Comparison of ENCODE assay signal across 18 cellular contexts in genomic region chrX:139475432-139475831, GRCh38. TPM values are rescaled to one million over a fixed set of nuclear protein-coding genes. Genes with fewer than 3 reads are reported as not detected.
A peak's percentile ranks its signal among the peaks of the same experiment; 100 is the strongest.
DNase-seq lines count a peak whose midpoint lies in the region; ATAC-seq, FAIRE-seq and TF ChIP-seq lines count a peak whose summit lies in the region.
"Had no signal": no experiment of that assay in that cellular context is flagged by ENCODE, and none has a peak within 500 bp of the region (broad histone marks: within the 10 kb centered on the region; RNA-seq: fewer than 3 reads in every experiment).

No MANE protein-coding gene starts in this region.

- TF ChIP-seq CTCF in liver (IDR thresholded peaks at IDR 0.05; ENCODE audit: low read depth, low read length, missing input control), result peak; percentile 17
- TF ChIP-seq CTCF in HepG2 (CRISPR knock-in tag; IDR thresholded peaks at IDR 0.05), result no peak
- TF ChIP-seq CTCF in GM12878 (IDR thresholded peaks at IDR 0.05 in 2 of 3, conservative IDR thresholded peaks at IDR 0.05 in 1 of 3; ENCODE audit: control insufficient read depth in 2 of 3, extremely low read depth in 1 of 3, insufficient read depth in 1 of 3, low read depth in 3 of 3, low read length in 3 of 3), result 0 out of 6 replicates have a peak, but pooled peaks of 1 of the 3 experiments have one; percentile 4
- no peak for TF ChIP-seq CTCF in lower lobe of right lung (IDR thresholded peaks at IDR 0.05)

- H2AFZ ChIP-seq in HepG2 (ENCODE audit: low read length) (no peak overlapping the region), GM12878 (ENCODE audit: control insufficient read depth, low read depth, low read length) (no peak overlapping the region)
- H2AFZ ChIP-seq: GM23248 had no signal

- BruUV-seq in HepG2 (replicated peaks; lab: Mats Ljungman, UMichigan) (no TSS peak), GM12878 (replicated peaks; lab: Mats Ljungman, UMichigan) (no TSS peak)

- RAD21 ChIA-PET in GM12878 (lab: Charles Lee; ENCODE audit: unreplicated experiment), result no interaction called here

- DNase-seq in HepG2 (ENCODE audit: low spot score) (no peak), GM12878 (ENCODE audit: low read depth, low spot score) (no peak), lower lobe of right lung (no peak), HK-2 (ENCODE audit: unreplicated experiment) (no peak)
- DNase-seq: CD8-positive, alpha-beta memory T cell; DMS79; GM23248; HCEC 1CT; NCI-H1417; NCI-H187 treated with DMSO at 0.1 percent for 48 hours; NCI-H2227 treated with DMSO at 0.1 percent for 48 hours; NCI-H524; NCI-H82 had no signal

- SMC1A ChIA-PET in GM12878 (lab: Charles Lee; ENCODE audit: uncharacterized antibody, unreplicated experiment), result no interaction called here

- WGBS in liver, result 34% methylated on average over 3 of the region's 3 CpGs
- WGBS in HepG2 (ENCODE audit: low lambda C conversion rate), result 6% methylated on average over 2 of the region's 3 CpGs
- 3% methylated on average over 3 of the region's 3 CpGs for WGBS in GM12878 (ENCODE audit: insufficient coverage, insufficient replicate concordance, low lambda C conversion rate, missing lambda C conversion rate)

- H3K9me3 ChIP-seq in liver (ENCODE audit: control insufficient read depth in 4 of 4, low read length in 3 of 4) (no peaks in the 10 kb centered on the region), HepG2 (ENCODE audit: low read length) (no peaks in the 10 kb centered on the region), GM12878 (replicated peaks; ENCODE audit: control insufficient read depth, insufficient read depth, low read length) (no peaks in the 10 kb centered on the region), lower lobe of right lung (no peaks in the 10 kb centered on the region)
- H3K9me3 ChIP-seq: BLaER1 had no signal

- H3K27me3 ChIP-seq in liver (ENCODE audit: control insufficient read depth in 4 of 4, insufficient read depth in 4 of 4, low read length in 3 of 4), result no peaks in the 10 kb centered on the region
- H3K27me3 ChIP-seq in HepG2 (ENCODE audit: control insufficient read depth in 1 of 2, insufficient read depth in 2 of 2, low read length in 2 of 2), result no peaks in the 10 kb centered on the region
- no peaks in the 10 kb centered on the region for H3K27me3 ChIP-seq in GM12878 (replicated peaks in 1 of 2; ENCODE audit: control insufficient read depth in 2 of 2, insufficient read depth in 2 of 2, low read length in 1 of 2)
- H3K27me3 ChIP-seq in lower lobe of right lung (ENCODE audit: low read depth), result no peaks in the 10 kb centered on the region

- H3K9ac ChIP-seq in liver (ENCODE audit: low read depth in 1 of 2, low read length in 2 of 2) (no peak overlapping the region), HepG2 (ENCODE audit: insufficient read depth, low read depth, low read length) (no peak overlapping the region), GM12878 (ENCODE audit: control insufficient read depth, insufficient read depth, low read length) (no peak overlapping the region)
- H3K9ac ChIP-seq: BLaER1, GM23248 had no signal

- intact Hi-C loops in HepG2 (cut with micrococcal nuclease; ENCODE audit: unreplicated experiment), result no loop called here
- intact Hi-C loops in GM12878 (cut with micrococcal nuclease; ENCODE audit: unreplicated experiment), result no loop called here
- intact Hi-C loops in lower lobe of right lung (cut with DNase I), result no loop called here

- ATAC-seq in HepG2 (no peak), GM12878 (no peak), lower lobe of right lung (peak; percentile 27 to 50), GM21447 (IDR thresholded peaks at IDR 0.05; ENCODE audit: unreplicated experiment) (no peak), GM18873 (IDR thresholded peaks at IDR 0.05; ENCODE audit: low FRiP score, unreplicated experiment) (no peak)

- H3K4me1 ChIP-seq in liver (ENCODE audit: control insufficient read depth in 4 of 4, insufficient read depth in 4 of 4, low read length in 3 of 4) (peaks cover 0 to 3% (median 0%) of the 10 kb centered on the region in 4 donors), HepG2 (ENCODE audit: insufficient read depth, low read length) (no peaks in the 10 kb centered on the region), GM12878 (ENCODE audit: control insufficient read depth, insufficient read depth, low read length) (no peaks in the 10 kb centered on the region), lower lobe of right lung (no peaks in the 10 kb centered on the region)
- H3K4me1 ChIP-seq: BLaER1 had no signal

- H3K4me3 ChIP-seq in liver (ENCODE audit: low read depth in 1 of 3, low read length in 3 of 3) (no peak overlapping the region), HepG2 (replicated peaks in 1 of 3; ENCODE audit: insufficient read depth in 1 of 3, low read depth in 2 of 3, low read length in 3 of 3) (no peak overlapping the region), GM12878 (no peak overlapping the region), lower lobe of right lung (no peak overlapping the region)
- H3K4me3 ChIP-seq: BLaER1, GM23248 had no signal

- H3K79me2 ChIP-seq in HepG2 (ENCODE audit: insufficient read depth, low read length) (no peaks in the 10 kb centered on the region), GM12878 (ENCODE audit: control insufficient read depth, insufficient read depth, low read length) (no peaks in the 10 kb centered on the region)

- H4K20me1 ChIP-seq in HepG2 (ENCODE audit: insufficient read depth, low read length), result no peaks in the 10 kb centered on the region
- no peaks in the 10 kb centered on the region for H4K20me1 ChIP-seq in GM12878 (ENCODE audit: control insufficient read depth, insufficient read depth)
- H4K20me1 ChIP-seq: BLaER1 had no signal

- H3K4me2 ChIP-seq in HepG2 (ENCODE audit: low read depth, low read length) (no peak overlapping the region), GM12878 (ENCODE audit: control insufficient read depth, insufficient read depth) (no peak overlapping the region)
- H3K4me2 ChIP-seq: BLaER1 had no signal

- POLR2A ChIA-PET in HepG2 (lab: Yijun Ruan, JAX), result no interaction called here
- POLR2A ChIA-PET in GM12878 (lab: Charles Lee), result no interaction called here

- no peak for FAIRE-seq in HepG2 (lab: Jason Lieb, UNC)
- FAIRE-seq in GM12878 (lab: Jason Lieb, UNC), result no peak

- TF ChIP-seq EP300 in HepG2 (IDR thresholded peaks at IDR 0.05; ENCODE audit: low read depth in 2 of 2, low read length in 2 of 2), result no peak
- TF ChIP-seq EP300 in HepG2 (CRISPR knock-in tag; IDR thresholded peaks at IDR 0.05; ENCODE audit: borderline replicate concordance), result no peak
- TF ChIP-seq EP300 in GM12878 (IDR thresholded peaks at IDR 0.05; ENCODE audit: borderline replicate concordance in 1 of 2, control insufficient read depth in 1 of 2, low read depth in 2 of 2, low read length in 2 of 2), result no peak

- TF ChIP-seq POLR2A in HepG2 (IDR thresholded peaks at IDR 0.05; ENCODE audit: insufficient read depth in 1 of 2, low read depth in 2 of 2, low read length in 2 of 2) (no peak), GM12878 (IDR thresholded peaks at IDR 0.05; ENCODE audit: low read depth, low read length) (no peak)

- H3K36me3 ChIP-seq in liver (ENCODE audit: control insufficient read depth in 4 of 4, insufficient read depth in 3 of 4, low read depth in 1 of 4, low read length in 3 of 4) (no peaks in the 10 kb centered on the region), HepG2 (replicated peaks in 1 of 2; ENCODE audit: control insufficient read depth in 1 of 2, insufficient read depth in 2 of 2, low read length in 2 of 2) (no peaks in the 10 kb centered on the region), GM12878 (ENCODE audit: control insufficient read depth in 2 of 2, insufficient read depth in 2 of 2, low read length in 1 of 2) (no peaks in the 10 kb centered on the region), lower lobe of right lung (no peaks in the 10 kb centered on the region)
- H3K36me3 ChIP-seq: BLaER1 had no signal

- CTCF ChIA-PET in HepG2 (lab: Yijun Ruan, JAX; ENCODE audit: low intra/inter-chr PET ratio, low total read pairs), result no interaction called here
- CTCF ChIA-PET in GM12878 (lab: Yijun Ruan, JAX), result interaction anchor here (1.4 to 1.6 kb wide), 2 partner anchors 85 to 263 kb away, joined by 3 to 8 read pairs; no protein-coding TSS in a partner anchor

- H3K27ac ChIP-seq in liver (ENCODE audit: low read depth in 1 of 2, low read length in 2 of 2) (no peak overlapping the region), HepG2 (ENCODE audit: extremely low read length, insufficient read depth, low read length) (no peak overlapping the region), GM12878 (ENCODE audit: control insufficient read depth, insufficient read depth) (no peak overlapping the region), lower lobe of right lung (no peak overlapping the region)
- H3K27ac ChIP-seq: BLaER1, GM23248 had no signal

- in situ Hi-C loops in HepG2 (cut with HindIII; ENCODE audit: extremely low pct_ligation_motif_present, low pct_unique_long_range_greater_than_20kb) (no loop called here), GM12878 (cut with MboI) (no loop called here)

- peak; percentile 67 to 75 for TF ChIP-seq RAD21 in liver (IDR thresholded peaks at IDR 0.05)
- no peak for TF ChIP-seq RAD21 in HepG2 (CRISPR knock-in tag; IDR thresholded peaks at IDR 0.05)
- 0 out of 2 replicates have a peak, but pooled peaks have one; percentile 5 for TF ChIP-seq RAD21 in GM12878 (IDR thresholded peaks at IDR 0.05; ENCODE audit: insufficient read depth, low read depth, low read length)

RNA-seq across cellular contexts. Expression of gene F9, which starts 55.1 kb away (rescaled TPM):
- total RNA-seq in liver (100 to 1,000 TPM in 1 of 2 donors, 10 to 100 TPM in 1; 98.4 to 584 TPM), HepG2 (2016; rRNA removed; fragmentation: Illumina TruSeq; extraction: Trizol) (not detected in 2 replicates), GM12878 (2014; rRNA removed) (not detected in 2 replicates), GM12878 (2014; rRNA removed; fragmentation: Illumina TruSeq; extraction: Trizol) (not detected in 2 replicates), GM12878 (2021) (0.08 and 0.18 TPM in 2 replicates), lower lobe of right lung (not detected)
- polyA plus RNA-seq in liver (100 to 1,000 TPM; 127 to 329 TPM), HepG2 (2011; rRNA removed) (0.03 TPM in 1 of 2 replicates, not detected in the other), GM12878 (2011; rRNA removed) (not detected in 2 replicates), GM12878 (2014; fragmentation: Illumina TruSeq; extraction: Trizol) (not detected in 2 replicates), GM12878 (2014; fragmentation: Nextera tagmentation; extraction: Ambion mirVana) (not detected), GM12878 (2014; rRNA removed) (not detected in 2 replicates), GM12878 (2016; fragmentation: Nextera tagmentation; extraction: Ambion mirVana) (not detected)
- not detected in 2 replicates for total RNA-seq in HepG2 (2016; cell fraction: cytosol; rRNA removed; fragmentation: Illumina TruSeq; extraction: Trizol; ENCODE audit: low read depth)
- total RNA-seq in HepG2 (2016; cell fraction: insoluble cytoplasmic fraction; rRNA removed; fragmentation: Illumina TruSeq; extraction: Trizol), result not detected in 2 replicates
- not detected in 2 replicates for total RNA-seq in HepG2 (2016; cell fraction: membrane; rRNA removed; fragmentation: Illumina TruSeq; extraction: Trizol)
- total RNA-seq in HepG2 (2016; cell fraction: nucleus; rRNA removed; fragmentation: Illumina TruSeq; extraction: Trizol), result not detected in 2 replicates
- polyA plus RNA-seq in HepG2 (2011; cell fraction: cytosol; rRNA removed), result 0.01 TPM in 1 of 2 replicates, not detected in the other
- polyA plus RNA-seq in HepG2 (2011; cell fraction: nucleus; rRNA removed), result not detected in 2 replicates
- 0.09 TPM in 1 of 2 replicates, not detected in the other for polyA plus RNA-seq in HepG2 (2012)
- polyA plus RNA-seq in HepG2 (2016; cell fraction: cytosol; fragmentation: Illumina TruSeq; extraction: Trizol; ENCODE audit: low read depth), result not detected in 2 replicates
- not detected in 2 replicates for polyA plus RNA-seq in HepG2 (2016; cell fraction: insoluble cytoplasmic fraction; fragmentation: Illumina TruSeq; extraction: Trizol; ENCODE audit: low read depth)
- polyA plus RNA-seq in HepG2 (2016; cell fraction: membrane; fragmentation: Illumina TruSeq; extraction: Trizol; ENCODE audit: low read depth), result not detected in 2 replicates
- not detected in 2 replicates for polyA plus RNA-seq in HepG2 (2016; cell fraction: nucleus; fragmentation: Illumina TruSeq; extraction: Trizol; ENCODE audit: insufficient read depth, low read depth)
- not detected in 2 replicates for polyA minus RNA-seq in HepG2 (2011; rRNA and poly(A)+ RNA removed; ENCODE audit: low replicate concordance)
- not detected in 2 replicates for polyA minus RNA-seq in HepG2 (2011; cell fraction: cytosol; rRNA and poly(A)+ RNA removed)
- polyA minus RNA-seq in HepG2 (2011; cell fraction: nucleus; rRNA and poly(A)+ RNA removed), result not detected in 2 replicates
- not detected in 2 replicates for total RNA-seq in GM12878 (2013; cell fraction: nucleolus; rRNA removed)
- polyA plus RNA-seq in GM12878 (2011; ENCODE audit: low read depth), result not detected
- not detected in 2 replicates for polyA plus RNA-seq in GM12878 (2011; cell fraction: cytosol; rRNA removed)
- not detected in 2 replicates for polyA plus RNA-seq in GM12878 (2011; cell fraction: nucleus; rRNA removed)
- polyA plus RNA-seq in GM12878 (2012), result not detected in 2 replicates
- not detected in 2 replicates for polyA minus RNA-seq in GM12878 (2011; rRNA and poly(A)+ RNA removed)
- polyA minus RNA-seq in GM12878 (2011; cell fraction: cytosol; rRNA and poly(A)+ RNA removed), result not detected in 2 replicates
- not detected in 2 replicates for polyA minus RNA-seq in GM12878 (2011; cell fraction: nucleus; rRNA and poly(A)+ RNA removed)
- total RNA-seq: A172; CD8-positive, alpha-beta memory T cell; GM23248 had no signal
- polyA plus RNA-seq: CD8-positive, alpha-beta memory T cell; GM23248 had no signal

Comparison
In these comparisons a context has a peak if more than half of its experiments do, and no peak if none do; other contexts are left out.
1. RNA of gene F9, which starts 55.1 kb away (total RNA-seq): 98.4 to 584 TPM in liver; not detected in lower lobe of right lung (single experiment), 0.08 to 0.18 TPM in GM12878 and not detected in HepG2; every median in the first group is over 10 times any median in the second.
2. ATAC-seq: peak in lower lobe of right lung (2 of 2); none in HepG2 (single experiment), GM12878 (single experiment), GM21447 (single experiment) and GM18873 (single experiment).